Comparison of ENCODE assay signal across 12 cellular contexts in the genomic region with DNA sequence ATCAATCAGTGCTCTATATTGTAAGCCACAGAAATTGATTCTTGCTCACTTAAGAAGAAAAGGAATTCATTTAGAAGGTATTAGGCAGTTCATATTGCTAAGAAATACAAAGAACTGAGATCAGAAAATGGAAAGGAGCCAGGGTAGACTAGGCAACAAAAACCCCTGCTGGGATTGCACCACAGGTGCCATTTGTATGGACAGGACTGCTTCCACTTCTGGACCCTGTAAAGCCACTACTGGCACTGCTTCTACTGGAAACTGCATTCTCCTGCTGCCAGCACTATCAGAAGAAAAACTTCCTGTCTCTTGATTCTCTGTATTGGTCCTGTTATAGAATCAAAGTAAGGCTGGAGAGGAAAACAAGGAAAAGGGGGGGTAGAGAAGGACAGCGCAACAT. TPM values are rescaled to one million over a fixed set of nuclear protein-coding genes. Genes with fewer than 3 reads are reported as not detected.
DNase-seq lines count a peak whose midpoint lies in the region; ATAC-seq, FAIRE-seq and TF ChIP-seq lines count a peak whose summit lies in the region.
"Had no signal": no experiment of that assay in that cellular context is flagged by ENCODE, and none has a peak within 500 bp of the region (broad histone marks: within the 10 kb centered on the region; RNA-seq: fewer than 3 reads in every experiment).

No MANE protein-coding gene starts in this region.

- H3K9me3 Mint-ChIP-seq in WTC11, result peaks cover 20% of the 10 kb centered on the region

- no peaks in the 10 kb centered on the region for H3K9me2 ChIP-seq in GM23248 (ENCODE audit: insufficient read depth)

- no peaks in the 10 kb centered on the region for H3K36me3 ChIP-seq in GM23248 (ENCODE audit: low read depth)

- no peak for TF ChIP-seq CTCF in WTC11 (IDR thresholded peaks at IDR 0.05)
- no peak for TF ChIP-seq CTCF in D721Med (IDR thresholded peaks at IDR 0.05; ENCODE audit: insufficient read depth, missing control alignments)

- CTCF ChIA-PET in WTC11 (lab: Charles Lee), result no interaction called here

- peaks cover 93% of the 10 kb centered on the region for H3K79me2 ChIP-seq in GM23248 (ENCODE audit: insufficient read depth)

- no peak overlapping the region for H3K4me3 ChIP-seq in GM23248

- peak overlapping the region; percentile 39 for H3K27ac Mint-ChIP-seq in WTC11
- H3K27ac Mint-ChIP-seq: B cell had no signal

- FAIRE-seq in HTR-8/SVneo (lab: Jason Lieb, UNC) (no peak), D721Med (lab: Jason Lieb, UNC) (no peak)
- FAIRE-seq: bronchial epithelial cell had no signal

- H3K27me3 ChIP-seq in GM23248 (replicated peaks; ENCODE audit: insufficient read depth), result no peaks in the 10 kb centered on the region

- ATAC-seq in WTC11 (0 out of 2 replicates have a peak, but pooled peaks have one; percentile 13), GM19351 (IDR thresholded peaks at IDR 0.05; ENCODE audit: unreplicated experiment) (no peak)
- ATAC-seq: activated T-cell treated with anti-CD3 and anti-CD28 coated beads, Interleukin-2, amount 50 U/mL, for 4 hours had no signal

- H3K9me3 ChIP-seq in GM23248 (ENCODE audit: low read depth), result no peaks in the 10 kb centered on the region

- H3K4me1 Mint-ChIP-seq in WTC11, result peaks cover 58% of the 10 kb centered on the region

- peak; percentile 40 for DNase-seq in A172 (ENCODE audit: low spot score)
- DNase-seq in GM23248, result peak; percentile 9
- no peak for DNase-seq in WTC11 (ENCODE audit: low spot score)
- DNase-seq in globus pallidus (ENCODE audit: low spot score), result peak; percentile 6
- no peak for DNase-seq in HTR-8/SVneo (ENCODE audit: insufficient read length, low spot score)
- DNase-seq in D721Med (ENCODE audit: insufficient read length, low spot score), result no peak
- no peak for DNase-seq in COLO668 (lab: John Stamatoyannopoulos, UW; ENCODE audit: unreplicated experiment)
- DNase-seq: activated CD4-positive, CD25-positive, alpha-beta regulatory T cell; activated T-cell treated with anti-CD3 and anti-CD28 coated beads, Interleukin-2, amount 50 U/mL, for 4 hours had no signal

- H3K36me3 Mint-ChIP-seq in WTC11, result peaks cover 12% of the 10 kb centered on the region

- H3F3A ChIP-seq in GM23248 (ENCODE audit: insufficient read depth), result 0 out of 2 replicates have a peak, but pooled peaks cover 5% of the 10 kb centered on the region

- no peak overlapping the region for H3K27ac ChIP-seq in GM23248

- peaks cover 15% of the 10 kb centered on the region for H3K4me1 ChIP-seq in GM23248 (ENCODE audit: insufficient read depth)

- H4K20me1 ChIP-seq in GM23248 (ENCODE audit: insufficient read depth), result no peaks in the 10 kb centered on the region; the same call in 1 of the 2 replicates

- H3K27me3 Mint-ChIP-seq in WTC11 (ENCODE audit: low read depth), result no peaks in the 10 kb centered on the region
- H3K27me3 Mint-ChIP-seq: B cell had no signal

- POLR2A ChIA-PET in WTC11 (lab: Charles Lee), result no interaction called here

- no peak overlapping the region for H2AFZ ChIP-seq in GM23248

- 100% methylated on average over 1 of the region's 1 CpG for WGBS in GM23248 (ENCODE audit: low coverage in 1 of 2, low lambda C conversion rate in 2 of 2, missing lambda C conversion rate in 2 of 2), 2 experiments

- no peak overlapping the region for H3K4me2 ChIP-seq in GM23248 (ENCODE audit: unreplicated experiment)

- in situ Hi-C loops in GM23248 (cut with MboI), result no loop called here

- peak overlapping the region; percentile 8; the same call in 1 of the 2 replicates for H3K4me3 Mint-ChIP-seq in WTC11
- H3K4me3 Mint-ChIP-seq: activated T-cell treated with anti-CD3 and anti-CD28 coated beads, Interleukin-2, amount 50 U/mL, for 4 hours; B cell had no signal

- no peak overlapping the region for H3K9ac ChIP-seq in GM23248

TF ChIP-seq in WTC11, 78 proteins besides CTCF, POLR2A, EP300 and RAD21 (continues in another document):
- TF ChIP-seq GABPB1 (CRISPR knock-in tag; IDR thresholded peaks at IDR 0.05) (no peak), TEAD1 (CRISPR knock-in tag; IDR thresholded peaks at IDR 0.05) (no peak), ERG (CRISPR knock-in tag; IDR thresholded peaks at IDR 0.05) (no peak)
- TF ChIP-seq, protein P1, sequence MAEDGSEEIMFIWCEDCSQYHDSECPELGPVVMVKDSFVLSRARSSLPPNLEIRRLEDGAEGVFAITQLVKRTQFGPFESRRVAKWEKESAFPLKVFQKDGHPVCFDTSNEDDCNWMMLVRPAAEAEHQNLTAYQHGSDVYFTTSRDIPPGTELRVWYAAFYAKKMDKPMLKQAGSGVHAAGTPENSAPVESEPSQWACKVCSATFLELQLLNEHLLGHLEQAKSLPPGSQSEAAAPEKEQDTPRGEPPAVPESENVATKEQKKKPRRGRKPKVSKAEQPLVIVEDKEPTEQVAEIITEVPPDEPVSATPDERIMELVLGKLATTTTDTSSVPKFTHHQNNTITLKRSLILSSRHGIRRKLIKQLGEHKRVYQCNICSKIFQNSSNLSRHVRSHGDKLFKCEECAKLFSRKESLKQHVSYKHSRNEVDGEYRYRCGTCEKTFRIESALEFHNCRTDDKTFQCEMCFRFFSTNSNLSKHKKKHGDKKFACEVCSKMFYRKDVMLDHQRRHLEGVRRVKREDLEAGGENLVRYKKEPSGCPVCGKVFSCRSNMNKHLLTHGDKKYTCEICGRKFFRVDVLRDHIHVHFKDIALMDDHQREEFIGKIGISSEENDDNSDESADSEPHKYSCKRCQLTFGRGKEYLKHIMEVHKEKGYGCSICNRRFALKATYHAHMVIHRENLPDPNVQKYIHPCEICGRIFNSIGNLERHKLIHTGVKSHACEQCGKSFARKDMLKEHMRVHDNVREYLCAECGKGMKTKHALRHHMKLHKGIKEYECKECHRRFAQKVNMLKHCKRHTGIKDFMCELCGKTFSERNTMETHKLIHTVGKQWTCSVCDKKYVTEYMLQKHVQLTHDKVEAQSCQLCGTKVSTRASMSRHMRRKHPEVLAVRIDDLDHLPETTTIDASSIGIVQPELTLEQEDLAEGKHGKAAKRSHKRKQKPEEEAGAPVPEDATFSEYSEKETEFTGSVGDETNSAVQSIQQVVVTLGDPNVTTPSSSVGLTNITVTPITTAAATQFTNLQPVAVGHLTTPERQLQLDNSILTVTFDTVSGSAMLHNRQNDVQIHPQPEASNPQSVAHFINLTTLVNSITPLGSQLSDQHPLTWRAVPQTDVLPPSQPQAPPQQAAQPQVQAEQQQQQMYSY (CRISPR knock-in tag; IDR thresholded peaks at IDR 0.05), result no peak
- TF ChIP-seq, protein P2, sequence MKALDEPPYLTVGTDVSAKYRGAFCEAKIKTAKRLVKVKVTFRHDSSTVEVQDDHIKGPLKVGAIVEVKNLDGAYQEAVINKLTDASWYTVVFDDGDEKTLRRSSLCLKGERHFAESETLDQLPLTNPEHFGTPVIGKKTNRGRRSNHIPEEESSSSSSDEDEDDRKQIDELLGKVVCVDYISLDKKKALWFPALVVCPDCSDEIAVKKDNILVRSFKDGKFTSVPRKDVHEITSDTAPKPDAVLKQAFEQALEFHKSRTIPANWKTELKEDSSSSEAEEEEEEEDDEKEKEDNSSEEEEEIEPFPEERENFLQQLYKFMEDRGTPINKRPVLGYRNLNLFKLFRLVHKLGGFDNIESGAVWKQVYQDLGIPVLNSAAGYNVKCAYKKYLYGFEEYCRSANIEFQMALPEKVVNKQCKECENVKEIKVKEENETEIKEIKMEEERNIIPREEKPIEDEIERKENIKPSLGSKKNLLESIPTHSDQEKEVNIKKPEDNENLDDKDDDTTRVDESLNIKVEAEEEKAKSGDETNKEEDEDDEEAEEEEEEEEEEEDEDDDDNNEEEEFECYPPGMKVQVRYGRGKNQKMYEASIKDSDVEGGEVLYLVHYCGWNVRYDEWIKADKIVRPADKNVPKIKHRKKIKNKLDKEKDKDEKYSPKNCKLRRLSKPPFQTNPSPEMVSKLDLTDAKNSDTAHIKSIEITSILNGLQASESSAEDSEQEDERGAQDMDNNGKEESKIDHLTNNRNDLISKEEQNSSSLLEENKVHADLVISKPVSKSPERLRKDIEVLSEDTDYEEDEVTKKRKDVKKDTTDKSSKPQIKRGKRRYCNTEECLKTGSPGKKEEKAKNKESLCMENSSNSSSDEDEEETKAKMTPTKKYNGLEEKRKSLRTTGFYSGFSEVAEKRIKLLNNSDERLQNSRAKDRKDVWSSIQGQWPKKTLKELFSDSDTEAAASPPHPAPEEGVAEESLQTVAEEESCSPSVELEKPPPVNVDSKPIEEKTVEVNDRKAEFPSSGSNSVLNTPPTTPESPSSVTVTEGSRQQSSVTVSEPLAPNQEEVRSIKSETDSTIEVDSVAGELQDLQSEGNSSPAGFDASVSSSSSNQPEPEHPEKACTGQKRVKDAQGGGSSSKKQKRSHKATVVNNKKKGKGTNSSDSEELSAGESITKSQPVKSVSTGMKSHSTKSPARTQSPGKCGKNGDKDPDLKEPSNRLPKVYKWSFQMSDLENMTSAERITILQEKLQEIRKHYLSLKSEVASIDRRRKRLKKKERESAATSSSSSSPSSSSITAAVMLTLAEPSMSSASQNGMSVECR (CRISPR knock-in tag; IDR thresholded peaks at IDR 0.05; ENCODE audit: borderline replicate concordance), result no peak

RNA-seq across cellular contexts. Expression of gene CERT1, which starts 45.9 kb away (rescaled TPM):
- 16.2 and 17.6 TPM in 2 replicates for total RNA-seq in A172 (2014; rRNA removed; shearing (Covaris generic))
- total RNA-seq in GM23248 (2014; rRNA removed; shearing (Covaris generic)), result 8.1 and 17.3 TPM in 2 replicates
- 14.1 and 15.2 TPM in 2 replicates for polyA plus RNA-seq in GM23248 (2016; fragmentation: Nextera tagmentation; extraction: Ambion mirVana)
- total RNA-seq in WTC11 (2021), result 48.5 to 50.8 TPM (median 49.0 TPM) in 3 replicates

RNA-seq across cellular contexts. Expression of gene POLK, which starts 46.2 kb away (rescaled TPM):
- total RNA-seq in A172 (2014; rRNA removed; shearing (Covaris generic)), result 36.1 and 36.7 TPM in 2 replicates
- 20.7 and 25.7 TPM in 2 replicates for total RNA-seq in GM23248 (2014; rRNA removed; shearing (Covaris generic))
- polyA plus RNA-seq in GM23248 (2016; fragmentation: Nextera tagmentation; extraction: Ambion mirVana), result 22.2 and 24.2 TPM in 2 replicates
- 7.1 to 9.9 TPM (median 8.2 TPM) in 3 replicates for total RNA-seq in WTC11 (2021)

Comparison
In these comparisons a context has a peak if more than half of its experiments do, and no peak if none do; other contexts are left out.
1. DNase-seq: peak in A172 (single experiment), GM23248 (single experiment) and globus pallidus (single experiment); none in WTC11 (single experiment), HTR-8/SVneo (single experiment), D721Med (single experiment) and COLO668 (single experiment).